ENCODE assay signal across 30 cellular contexts in the genomic region with DNA sequence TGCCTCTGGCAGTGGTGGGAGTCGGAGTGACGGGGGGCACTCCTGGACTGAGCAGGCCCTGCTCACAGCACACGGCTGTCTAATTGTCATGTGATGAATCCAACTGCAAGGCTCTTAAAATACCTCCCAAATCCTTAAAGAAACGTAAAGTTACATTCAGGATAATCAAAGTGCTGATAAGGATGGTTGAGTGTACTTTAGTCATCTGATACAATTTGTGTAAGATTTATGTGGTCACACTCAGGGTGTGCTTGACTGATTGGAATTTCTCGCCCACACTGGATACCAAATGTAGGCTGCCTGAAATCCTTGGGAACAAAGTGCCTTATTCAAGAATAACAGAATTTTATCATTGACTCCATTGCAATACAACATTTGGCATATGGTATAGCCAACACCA.
"Had no signal": no experiment of that assay in that cellular context is flagged by ENCODE, and none has a peak within 500 bp of the region (broad histone marks: within the 10 kb centered on the region; RNA-seq: fewer than 3 reads in every experiment).

No MANE protein-coding gene starts in this region.

- H3K36me3 Mint-ChIP-seq: activated naive CD4-positive, alpha-beta T cell treated with anti-CD3 and anti-CD28 coated beads, Interleukin-2, amount 10 ng/mL, durations not matched to agents 7 days and 5 days; activated naive CD4-positive, alpha-beta T cell treated with anti-CD3 and anti-CD28 coated beads, Interleukin-2, amount 50 U/mL, for 72 hours; activated naive CD8-positive, alpha-beta T cell treated with anti-CD3 and anti-CD28 coated beads, Interleukin-2, amount 10 ng/mL, durations not matched to agents 7 days and 5 days; brain had no signal

- H3K9me3 Mint-ChIP-seq: activated CD4-positive, alpha-beta memory T cell treated with anti-CD3 and anti-CD28 coated beads, Interleukin-2, amount 10 ng/mL, durations not matched to agents 7 days and 5 days; activated CD4-positive, alpha-beta T cell treated with anti-CD3 and anti-CD28 coated beads, Interleukin-2, amount 10 ng/mL, durations not matched to agents 24 days and 14 days; activated naive CD4-positive, alpha-beta T cell treated with anti-CD3 and anti-CD28 coated beads, Interleukin-2, amount 50 U/mL, for 72 hours; activated naive CD8-positive, alpha-beta T cell treated with anti-CD3 and anti-CD28 coated beads, Interleukin-2, amount 10 ng/mL, durations not matched to agents 7 days and 5 days; activated T-cell treated with anti-CD3 and anti-CD28 coated beads, Interleukin-2, amount 50 U/mL, for 24 hours; activated T-cell treated with anti-CD3 and anti-CD28 coated beads, Interleukin-2, amount 50 U/mL, for 72 hours; endodermal cell had no signal

- H3K4me3 Mint-ChIP-seq: activated CD4-positive, alpha-beta memory T cell treated with anti-CD3 and anti-CD28 coated beads, Interleukin-2, amount 10 ng/mL, durations not matched to agents 7 days and 5 days; activated CD4-positive, alpha-beta T cell treated with anti-CD3 and anti-CD28 coated beads for 36 hours; activated CD4-positive, alpha-beta T cell treated with anti-CD3 and anti-CD28 coated beads, Interleukin-2, amount 10 ng/mL, durations not matched to agents 24 days and 14 days; activated naive CD4-positive, alpha-beta T cell treated with anti-CD3 and anti-CD28 coated beads, Interleukin-2, amount 10 ng/mL, durations not matched to agents 7 days and 5 days; activated naive CD8-positive, alpha-beta T cell treated with anti-CD3 and anti-CD28 coated beads, Interleukin-2, amount 10 ng/mL, durations not matched to agents 7 days and 5 days; activated T-cell treated with anti-CD3 and anti-CD28 coated beads, Interleukin-2, amount 50 U/mL, for 24 hours; activated T-cell treated with anti-CD3 and anti-CD28 coated beads, Interleukin-2, amount 50 U/mL, for 72 hours; brain; endodermal cell had no signal

- H3K4me1 ChIP-seq: breast epithelium, colonic mucosa, heart left ventricle had no signal

- DNase-seq: activated CD4-positive, alpha-beta memory T cell treated with anti-CD3 and anti-CD28 coated beads, Interleukin-2, amount 10 ng/mL, durations not matched to agents 7 days and 5 days; activated CD4-positive, alpha-beta T cell treated with anti-CD3 and anti-CD28 coated beads for 36 hours; activated CD4-positive, alpha-beta T cell treated with anti-CD3 and anti-CD28 coated beads, Interleukin-2, amount 10 ng/mL, durations not matched to agents 24 days and 14 days; activated CD4-positive, CD25-positive, alpha-beta regulatory T cell; activated CD4-positive, CD25-positive, alpha-beta regulatory T cell treated with anti-CD3 and anti-CD28 coated beads, Interleukin-2, amount 50 U/mL, for 72 hours; activated CD8-positive, alpha-beta memory T cell treated with anti-CD3 and anti-CD28 coated beads, Interleukin-2, amount 50 U/mL, for 48 hours; activated gamma-delta T cell; activated naive CD4-positive, alpha-beta T cell; activated naive CD4-positive, alpha-beta T cell treated with anti-CD3 and anti-CD28 coated beads, Interleukin-2, amount 10 ng/mL, durations not matched to agents 7 days and 5 days; activated naive CD8-positive, alpha-beta T cell treated with anti-CD3 and anti-CD28 coated beads, Interleukin-2, amount 10 ng/mL, durations not matched to agents 7 days and 5 days; activated T-cell treated with anti-CD3 and anti-CD28 coated beads for 4 hours; activated T-cell treated with anti-CD3 and anti-CD28 coated beads, Interleukin-2, amount 50 U/mL, for 24 hours; activated T-cell treated with anti-CD3 and anti-CD28 coated beads, Interleukin-2, amount 50 U/mL, for 72 hours; amniotic stem cell; anterior cingulate cortex; central memory CD4-positive, alpha-beta T cell; cerebellar nuclear complex; colonic mucosa; dorsolateral prefrontal cortex; effector memory CD4-positive, alpha-beta T cell; foreskin fibroblast; glutamatergic neuron; heart left ventricle; T-helper 2 cell had no signal

- H3K9me3 ChIP-seq: breast epithelium, colonic mucosa, heart left ventricle had no signal

- H3K27ac ChIP-seq: breast epithelium, cardiac muscle cell, colonic mucosa, dorsolateral prefrontal cortex, heart left ventricle had no signal

- H3K36me3 ChIP-seq: breast epithelium, cardiac muscle cell, colonic mucosa, heart left ventricle had no signal

- H3K4me1 Mint-ChIP-seq: activated CD4-positive, alpha-beta memory T cell treated with anti-CD3 and anti-CD28 coated beads, Interleukin-2, amount 10 ng/mL, durations not matched to agents 7 days and 5 days; activated CD4-positive, alpha-beta T cell treated with anti-CD3 and anti-CD28 coated beads for 36 hours; activated CD4-positive, alpha-beta T cell treated with anti-CD3 and anti-CD28 coated beads, Interleukin-2, amount 10 ng/mL, durations not matched to agents 24 days and 14 days; activated naive CD4-positive, alpha-beta T cell treated with anti-CD3 and anti-CD28 coated beads, Interleukin-2, amount 10 ng/mL, durations not matched to agents 7 days and 5 days; activated naive CD8-positive, alpha-beta T cell treated with anti-CD3 and anti-CD28 coated beads, Interleukin-2, amount 10 ng/mL, durations not matched to agents 7 days and 5 days had no signal

- H3K4me3 ChIP-seq: breast epithelium, cardiac muscle cell, colonic mucosa, dorsolateral prefrontal cortex, heart left ventricle had no signal

- H3K27me3 Mint-ChIP-seq: activated CD4-positive, alpha-beta memory T cell treated with anti-CD3 and anti-CD28 coated beads, Interleukin-2, amount 10 ng/mL, durations not matched to agents 7 days and 5 days; activated CD4-positive, alpha-beta T cell treated with anti-CD3 and anti-CD28 coated beads, Interleukin-2, amount 10 ng/mL, durations not matched to agents 24 days and 14 days; activated naive CD4-positive, alpha-beta T cell treated with anti-CD3 and anti-CD28 coated beads, Interleukin-2, amount 10 ng/mL, durations not matched to agents 7 days and 5 days; activated naive CD8-positive, alpha-beta T cell treated with anti-CD3 and anti-CD28 coated beads, Interleukin-2, amount 10 ng/mL, durations not matched to agents 7 days and 5 days; brain had no signal

- ATAC-seq: activated CD4-positive, alpha-beta T cell treated with anti-CD3 and anti-CD28 coated beads for 36 hours; activated naive CD4-positive, alpha-beta T cell treated with anti-CD3 and anti-CD28 coated beads, Interleukin-2, amount 50 U/mL, for 72 hours; activated T-cell treated with anti-CD3 and anti-CD28 coated beads, Interleukin-2, amount 50 U/mL, for 72 hours; esophagus mucosa; heart left ventricle had no signal

- H3K27me3 ChIP-seq: breast epithelium, cardiac muscle cell, colonic mucosa, dorsolateral prefrontal cortex had no signal

- H3K27ac Mint-ChIP-seq: activated CD4-positive, alpha-beta memory T cell treated with anti-CD3 and anti-CD28 coated beads, Interleukin-2, amount 10 ng/mL, durations not matched to agents 7 days and 5 days; activated CD4-positive, alpha-beta T cell treated with anti-CD3 and anti-CD28 coated beads for 36 hours; activated CD4-positive, alpha-beta T cell treated with anti-CD3 and anti-CD28 coated beads, Interleukin-2, amount 10 ng/mL, durations not matched to agents 24 days and 14 days; activated naive CD4-positive, alpha-beta T cell treated with anti-CD3 and anti-CD28 coated beads, Interleukin-2, amount 10 ng/mL, durations not matched to agents 7 days and 5 days; activated naive CD4-positive, alpha-beta T cell treated with anti-CD3 and anti-CD28 coated beads, Interleukin-2, amount 50 U/mL, for 72 hours; activated naive CD8-positive, alpha-beta T cell treated with anti-CD3 and anti-CD28 coated beads, Interleukin-2, amount 10 ng/mL, durations not matched to agents 7 days and 5 days; activated T-cell treated with anti-CD3 and anti-CD28 coated beads, Interleukin-2, amount 50 U/mL, for 24 hours; activated T-cell treated with anti-CD3 and anti-CD28 coated beads, Interleukin-2, amount 50 U/mL, for 72 hours; brain; endodermal cell had no signal
